Comparison of ENCODE assay signal across 11 cellular contexts in the genomic region with DNA sequence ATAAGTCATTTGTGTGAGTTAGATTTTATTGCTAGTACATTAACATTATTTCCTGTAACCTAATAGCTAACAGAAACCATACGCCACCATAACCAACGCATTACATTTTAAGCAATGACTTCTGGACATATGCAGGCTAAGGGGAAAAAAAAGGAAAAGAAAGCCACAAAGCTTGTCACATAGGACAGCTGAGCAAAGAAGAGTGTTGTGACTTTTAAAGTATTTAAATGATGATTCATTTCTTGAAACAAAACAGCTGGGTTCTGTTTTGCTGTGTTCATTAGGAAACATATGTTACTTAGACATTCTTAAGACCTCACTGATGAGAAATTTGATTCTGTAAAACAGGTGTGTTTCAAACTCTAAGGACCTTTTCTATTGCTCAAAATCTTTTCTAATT.
DNase-seq lines count a peak whose midpoint lies in the region; ATAC-seq and TF ChIP-seq lines count a peak whose summit lies in the region.
"Had no signal": no experiment of that assay in that cellular context is flagged by ENCODE, and none has a peak within 500 bp of the region (broad histone marks: within the 10 kb centered on the region; RNA-seq: fewer than 3 reads in every experiment).

No MANE protein-coding gene starts in this region.

- POLR2A ChIA-PET in GM10248 (lab: Yijun Ruan, JAX), result no interaction called here

- no peaks in the 10 kb centered on the region for H3K36me3 Mint-ChIP-seq in osteocyte (ENCODE audit: unreplicated experiment)

- H3K4me1 Mint-ChIP-seq in osteocyte (ENCODE audit: unreplicated experiment), result no peaks in the 10 kb centered on the region

- no peaks in the 10 kb centered on the region for H3K36me3 ChIP-seq in upper lobe of right lung

- intact Hi-C loops in upper lobe of right lung (cut with DNase I), result no loop called here

- no peak for TF ChIP-seq CTCF in GM10248 (IDR thresholded peaks at IDR 0.05; ENCODE audit: control extremely low read depth, extremely low read depth, low read depth, missing control alignments)
- no peak for TF ChIP-seq CTCF in osteocyte (IDR thresholded peaks at IDR 0.05)
- no peak for TF ChIP-seq CTCF in upper lobe of right lung (IDR thresholded peaks at IDR 0.05)

- CTCF ChIA-PET in GM10248 (lab: Yijun Ruan, JAX), result interaction anchor here (1.0 to 2.2 kb wide), 5 partner anchors 8 to 23 kb away, joined by 3 to 7 read pairs (median 4); no protein-coding TSS in a partner anchor

- H3K27ac ChIP-seq in upper lobe of right lung, result no peak overlapping the region

- H3K4me3 ChIP-seq in upper lobe of right lung, result no peak overlapping the region

- DNase-seq in GM10248 (ENCODE audit: extremely low spot score) (peak; percentile 43), osteocyte (ENCODE audit: extremely low spot score, unreplicated experiment) (no peak), NOMO-1 (lab: John Stamatoyannopoulos, UW; ENCODE audit: unreplicated experiment in 2 of 2) (no peak), NCI-H2107 treated with DMSO at 0.1 percent for 48 hours (lab: John Stamatoyannopoulos, UW; ENCODE audit: unreplicated experiment) (no peak), upper lobe of right lung (no peak)
- DNase-seq: ACHN, anterior cingulate cortex, NCI-H1694 treated with DMSO at 0.1 percent for 48 hours had no signal

- H3K4me1 ChIP-seq in upper lobe of right lung, result no peaks in the 10 kb centered on the region

- H3K9me3 Mint-ChIP-seq in osteocyte (ENCODE audit: unreplicated experiment), result no peaks in the 10 kb centered on the region

- H3K9me3 ChIP-seq in upper lobe of right lung, result no peaks in the 10 kb centered on the region

- H3K27me3 Mint-ChIP-seq in osteocyte (ENCODE audit: unreplicated experiment), result no peaks in the 10 kb centered on the region

- H3K27me3 ChIP-seq in upper lobe of right lung, result no peaks in the 10 kb centered on the region

- ATAC-seq in GM19395 (IDR thresholded peaks at IDR 0.05; ENCODE audit: unreplicated experiment) (peak; percentile 94), HG02870 (IDR thresholded peaks at IDR 0.05; ENCODE audit: unreplicated experiment) (peak; percentile 94), HG03571 (IDR thresholded peaks at IDR 0.05; ENCODE audit: unreplicated experiment) (peak; percentile 87), upper lobe of right lung (no peak)

- H3K27ac Mint-ChIP-seq in osteocyte (ENCODE audit: unreplicated experiment), result no peak overlapping the region

- H3K4me3 Mint-ChIP-seq in osteocyte (ENCODE audit: unreplicated experiment), result no peak overlapping the region
